Comparison of ENCODE assay signal across 15 cellular contexts in the genomic region with DNA sequence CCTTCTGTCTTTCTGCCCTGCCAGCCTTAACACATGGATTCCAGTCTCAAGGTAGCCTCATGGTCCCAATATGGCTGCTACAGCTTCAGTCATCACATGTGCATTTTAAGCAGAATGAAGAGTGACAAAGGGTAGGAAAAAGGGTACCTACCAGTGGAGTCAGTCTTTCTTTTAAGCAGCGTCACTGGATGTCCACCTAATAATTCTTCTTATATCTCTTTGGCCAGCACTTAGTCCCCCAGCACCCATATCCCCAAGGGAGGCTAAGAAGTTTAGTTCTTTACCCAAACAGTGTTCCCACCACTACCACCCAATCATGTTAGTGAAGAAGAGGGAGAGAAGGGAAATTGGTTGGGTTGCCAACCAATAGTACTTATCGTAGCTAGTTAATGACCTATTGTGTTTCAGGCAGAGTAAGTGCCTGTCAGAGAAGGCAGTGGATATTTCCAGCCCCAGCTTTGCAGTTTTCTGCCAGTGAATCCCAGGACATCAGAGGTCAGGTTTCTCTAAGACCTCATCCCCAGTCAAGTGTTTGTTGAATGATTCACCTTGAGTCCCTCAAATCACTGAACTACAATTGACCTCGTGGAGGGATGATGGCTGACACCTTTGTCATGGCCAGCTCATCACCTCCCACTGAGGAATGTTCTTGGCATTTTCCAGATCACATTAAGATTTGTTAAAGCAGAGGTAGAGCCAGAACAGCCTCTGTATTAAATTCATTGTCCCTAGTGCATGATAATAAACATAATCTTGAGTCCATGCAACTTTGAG.
A peak's percentile ranks its signal among the peaks of the same experiment; 100 is the strongest.
DNase-seq lines count a peak whose midpoint lies in the region; ATAC-seq and TF ChIP-seq lines count a peak whose summit lies in the region.
"Had no signal": no experiment of that assay in that cellular context is flagged by ENCODE, and none has a peak within 500 bp of the region (broad histone marks: within the 10 kb centered on the region; RNA-seq: fewer than 3 reads in every experiment).

No MANE protein-coding gene starts in this region.

- H3F3A ChIP-seq in PC-3 (ENCODE audit: low read length, unreplicated experiment), result peaks cover 13% of the 10 kb centered on the region

- 0 out of 2 replicates have a peak, but pooled peaks cover 5% of the 10 kb centered on the region for H3K36me3 ChIP-seq in PC-3 (ENCODE audit: low read depth, low read length)

- H3K9me2 ChIP-seq in PC-3 (replicated peaks; ENCODE audit: low read length), result no peaks in the 10 kb centered on the region

- H3K4me1 ChIP-seq in PC-3 (ENCODE audit: insufficient read depth, low read length), result peaks cover 40% of the 10 kb centered on the region

- peaks cover 2% of the 10 kb centered on the region for H3K9me3 Mint-ChIP-seq in stimulated activated memory B cell treated with anti-CD40 and anti-IgM and Interleukin-4, amounts not matched to agents 10 μg/mL and 1 μg/mL and 100 μg/mL, for 72 hours

- POLR2A ChIA-PET in PC-3 (lab: Charles Lee; ENCODE audit: unreplicated experiment), result no interaction called here

- peak overlapping the region; percentile 44 for H3K9ac ChIP-seq in PC-3 (ENCODE audit: low read length)

- CTCF ChIA-PET in PC-3 (lab: Charles Lee), result no interaction called here

- H3K4me3 Mint-ChIP-seq in stimulated activated memory B cell treated with anti-CD40 and anti-IgM and Interleukin-4, amounts not matched to agents 10 μg/mL and 1 μg/mL and 100 μg/mL, for 72 hours, result no peak overlapping the region
- H3K4me3 Mint-ChIP-seq: activated CD8-positive, alpha-beta T cell treated with anti-CD3 and anti-CD28 coated beads for 36 hours had no signal

- peak overlapping the region; percentile 88 for H3K27ac ChIP-seq in PC-3 (ENCODE audit: low read length)

- H3K4me1 Mint-ChIP-seq in stimulated activated memory B cell treated with anti-CD40 and anti-IgM and Interleukin-4, amounts not matched to agents 10 μg/mL and 1 μg/mL and 100 μg/mL, for 72 hours, result no peaks in the 10 kb centered on the region

- no peaks in the 10 kb centered on the region for H4K20me1 ChIP-seq in PC-3 (ENCODE audit: low read length)

- H3K27ac Mint-ChIP-seq in stimulated activated memory B cell treated with anti-CD40 and anti-IgM and Interleukin-4, amounts not matched to agents 10 μg/mL and 1 μg/mL and 100 μg/mL, for 72 hours, result no peak overlapping the region
- H3K27ac Mint-ChIP-seq: activated CD8-positive, alpha-beta T cell treated with anti-CD3 and anti-CD28 coated beads for 36 hours had no signal

- no TSS peak for BruUV-seq in PC-3 (replicated peaks; lab: Mats Ljungman, UMichigan)

- H3K9me3 ChIP-seq in PC-3 (ENCODE audit: low read length), result no peaks in the 10 kb centered on the region

- TF ChIP-seq CTCF in PC-3 (conservative IDR thresholded peaks at IDR 0.05; ENCODE audit: low read depth, low read length) (no peak), epithelial cell of esophagus (IDR thresholded peaks at IDR 0.05; ENCODE audit: insufficient read depth, low read depth, low read length, missing control alignments) (no peak)

- H3K27me3 Mint-ChIP-seq in stimulated activated memory B cell treated with anti-CD40 and anti-IgM and Interleukin-4, amounts not matched to agents 10 μg/mL and 1 μg/mL and 100 μg/mL, for 72 hours, result peaks cover 16% of the 10 kb centered on the region
- H3K27me3 Mint-ChIP-seq: activated CD8-positive, alpha-beta T cell treated with anti-CD3 and anti-CD28 coated beads for 36 hours had no signal

- peaks cover 41% of the 10 kb centered on the region for H3K79me2 ChIP-seq in PC-3 (ENCODE audit: low read length)

- H3K4me3 ChIP-seq in PC-3 (ENCODE audit: low read length), result no peak overlapping the region; the same call in 1 of the 2 replicates
- no peak overlapping the region for H3K4me3 ChIP-seq in epithelial cell of esophagus (ENCODE audit: low read length)

- H3K36me3 Mint-ChIP-seq in stimulated activated memory B cell treated with anti-CD40 and anti-IgM and Interleukin-4, amounts not matched to agents 10 μg/mL and 1 μg/mL and 100 μg/mL, for 72 hours, result no peaks in the 10 kb centered on the region

- ATAC-seq in PC-3, result peak; percentile 48
- no peak for ATAC-seq in stimulated activated memory B cell treated with anti-CD40 and anti-IgM and Interleukin-4, amounts not matched to agents 10 μg/mL and 1 μg/mL and 100 μg/mL, for 72 hours
- ATAC-seq: activated CD8-positive, alpha-beta T cell treated with anti-CD3 and anti-CD28 coated beads for 36 hours had no signal

- no peak overlapping the region for H2AFZ ChIP-seq in PC-3 (ENCODE audit: low read length)

- intact Hi-C loops in PC-3 (cut with micrococcal nuclease), result no loop called here

- no peaks in the 10 kb centered on the region for H3K27me3 ChIP-seq in PC-3 (ENCODE audit: low read length)

- H3K4me2 ChIP-seq in PC-3 (ENCODE audit: low read length), result peak overlapping the region; percentile 67

- DNase-seq in EL (peak; percentile 81), PC-3 (peak; percentile 98), epithelial cell of esophagus (ENCODE audit: low read depth) (peak; percentile 78), non-pigmented ciliary epithelial cell (ENCODE audit: low read depth) (peak; percentile 78), NOMO-1 (lab: John Stamatoyannopoulos, UW; ENCODE audit: unreplicated experiment in 2 of 2) (no peak), NCI-H2029 (lab: John Stamatoyannopoulos, UW) (no peak)
- no peak for DNase-seq in activated CD4-positive, alpha-beta T cell treated with anti-CD3 and anti-CD28 coated beads for 48 hours
- DNase-seq: activated CD8-positive, alpha-beta T cell treated with anti-CD3 and anti-CD28 coated beads for 36 hours; activated gamma-delta T cell treated with Interleukin-2 at 50 U/mL for 16 hours; COR-L47; erythroblast; NCI-H1105 treated with DMSO at 0.1 percent for 48 hours; occipital lobe; stimulated activated CD4-positive, alpha-beta T cell treated with anti-CD3 and anti-CD28 coated beads, Interleukin-12 subunit alpha, Interleukin-12 subunit beta, amount 100 ng/mL, for 4 hours had no signal

Comparison
In these comparisons a context has a peak if more than half of its experiments do, and no peak if none do; other contexts are left out.
1. DNase-seq: peak in EL (single experiment), PC-3 (single experiment), epithelial cell of esophagus (single experiment) and non-pigmented ciliary epithelial cell (single experiment); none in NOMO-1 (0 of 2), NCI-H2029 (single experiment) and activated CD4-positive, alpha-beta T cell treated with anti-CD3 and anti-CD28 coated beads for 48 hours (single experiment).